27 cellular contexts compared by ENCODE assay signal in genomic region chr5:99019254-99019653, GRCh38.
A peak's percentile ranks its signal among the peaks of the same experiment; 100 is the strongest.
DNase-seq lines count a peak whose midpoint lies in the region; ATAC-seq, FAIRE-seq and TF ChIP-seq lines count a peak whose summit lies in the region.
"Had no signal": no experiment of that assay in that cellular context is flagged by ENCODE, and none has a peak within 500 bp of the region (broad histone marks: within the 10 kb centered on the region; RNA-seq: fewer than 3 reads in every experiment).

No MANE protein-coding gene starts in this region.

- no peak overlapping the region for H3K9ac ChIP-seq in H1 (replicated peaks in 1 of 4; ENCODE audit: extremely low read depth in 1 of 4, low read depth in 3 of 4, low read length in 3 of 4)

- no peak overlapping the region for H2BK12ac ChIP-seq in H1 (ENCODE audit: low read depth, low read length)

- H3K23ac ChIP-seq in H1 (ENCODE audit: insufficient read length): no peak overlapping the region

- peak overlapping the region; percentile 92; the same call in 1 of the 2 replicates for H2AFZ ChIP-seq in H1 (ENCODE audit: low read length)

- TF ChIP-seq RAD21 in H1 (IDR thresholded peaks at IDR 0.05 in 1 of 2, conservative IDR thresholded peaks at IDR 0.05 in 1 of 2; ENCODE audit: low read depth in 2 of 2, low read length in 2 of 2): no peak

- no peak overlapping the region for H4K8ac ChIP-seq in H1 (ENCODE audit: extremely low read depth, insufficient read depth, low read length)

- no peak for FAIRE-seq in H1 (lab: Jason Lieb, UNC)
- FAIRE-seq: GM18507, small intestine had no signal

- H3K27me3 ChIP-seq in Panc1 (ENCODE audit: control insufficient read depth, insufficient read depth, low read length): no peaks in the 10 kb centered on the region
- no peaks in the 10 kb centered on the region for H3K27me3 ChIP-seq in H1 (replicated peaks in 1 of 4; ENCODE audit: control insufficient read depth in 3 of 4, extremely low read depth in 1 of 4, insufficient read depth in 3 of 4, low read length in 3 of 4)
- H3K27me3 ChIP-seq in lower lobe of right lung (ENCODE audit: low read depth): no peaks in the 10 kb centered on the region
- no peaks in the 10 kb centered on the region for H3K27me3 ChIP-seq in upper lobe of left lung
- H3K27me3 ChIP-seq: adrenal gland, cardiac muscle cell, suprapubic skin had no signal

- H2BK5ac ChIP-seq in H1 (ENCODE audit: low read depth, low read length): no peak overlapping the region

- in situ Hi-C loops in Panc1 (cut with HindIII; ENCODE audit: low pct_unique_long_range_greater_than_20kb, low sequenced_read_pairs): no loop called here

- H3K4me1 ChIP-seq in Panc1 (ENCODE audit: control insufficient read depth, insufficient read depth, low read length) (peaks cover 15% of the 10 kb centered on the region), H1 (replicated peaks in 1 of 4; ENCODE audit: control insufficient read depth in 3 of 4, insufficient read depth in 4 of 4, low read length in 3 of 4) (no peaks in the 10 kb centered on the region), lower lobe of right lung (no peaks in the 10 kb centered on the region), upper lobe of left lung (peaks cover 0 to 7% (median 0%) of the 10 kb centered on the region in 4 donors)

- no peaks in the 10 kb centered on the region for H3K23me2 ChIP-seq in H1 (ENCODE audit: low read depth, low read length)

- ATAC-seq in Panc1 (no peak), lower lobe of right lung (no peak), upper lobe of left lung (ENCODE audit: low FRiP score in 2 of 2) (no peak), HG02973 (IDR thresholded peaks at IDR 0.05; ENCODE audit: unreplicated experiment) (no peak)

- intact Hi-C loops in Panc1 (cut with micrococcal nuclease; ENCODE audit: unreplicated experiment): no loop called here
- intact Hi-C loops in lower lobe of right lung (cut with DNase I): no loop called here

- peak overlapping the region; percentile 49 for H3K27ac ChIP-seq in Panc1 (ENCODE audit: low read length)
- H3K27ac ChIP-seq in H1 (ENCODE audit: low read depth, low read length): no peak overlapping the region
- no peak overlapping the region for H3K27ac ChIP-seq in lower lobe of right lung
- H3K27ac ChIP-seq in upper lobe of left lung: no peak overlapping the region
- H3K27ac ChIP-seq: adrenal gland, cardiac muscle cell, suprapubic skin had no signal

- no peaks in the 10 kb centered on the region for H3K9me3 ChIP-seq in Panc1 (ENCODE audit: control insufficient read depth, insufficient read depth, low read depth, low read length)
- peaks cover 3 to 18% of the 10 kb centered on the region in 2 experiments; a peak in 2 of 4 replicates for H3K9me3 ChIP-seq in H1 (ENCODE audit: insufficient read depth in 2 of 2, low read depth in 1 of 2, low read length in 1 of 2)
- no peaks in the 10 kb centered on the region for H3K9me3 ChIP-seq in lower lobe of right lung
- H3K9me3 ChIP-seq in upper lobe of left lung: no peaks in the 10 kb centered on the region
- H3K9me3 ChIP-seq: adrenal gland, suprapubic skin had no signal

- H4K91ac ChIP-seq in H1 (replicated peaks; ENCODE audit: insufficient read length, low read length): no peak overlapping the region

- TF ChIP-seq POLR2A in H1 (IDR thresholded peaks at IDR 0.05; ENCODE audit: control extremely low read depth in 1 of 2, low read depth in 2 of 2, low read length in 2 of 2) (no peak), upper lobe of left lung (IDR thresholded peaks at IDR 0.05) (no peak)

- BruUV-seq in Panc1 (replicated peaks; lab: Mats Ljungman, UMichigan): no TSS peak

- H2BK15ac ChIP-seq in H1 (ENCODE audit: low read length): no peak overlapping the region

- H3K4ac ChIP-seq in H1 (replicated peaks; ENCODE audit: insufficient read length, low read depth, low read length): no peak overlapping the region

- 92% methylated on average over 6 of the region's 6 CpGs; no CpG with 5 or more reads in 1 of the 2 experiments for WGBS in H1 (ENCODE audit: extremely low coverage in 1 of 2, insufficient coverage in 1 of 2, insufficient read length in 1 of 2, insufficient replicate concordance in 2 of 2, low coverage in 1 of 2, low lambda C conversion rate in 2 of 2, missing lambda C conversion rate in 1 of 2), 2 experiments
- WGBS in upper lobe of left lung, 2 donors: 90 to 95% methylated on average over 6 of the region's 6 CpGs

- no peaks in the 10 kb centered on the region for H3K79me1 ChIP-seq in H1 (ENCODE audit: low read depth, low read length)

- no peak overlapping the region for H3K4me2 ChIP-seq in H1 (ENCODE audit: insufficient read depth in 1 of 2, low read depth in 2 of 2, low read length in 2 of 2)

- H3K79me2 ChIP-seq in H1 (ENCODE audit: control insufficient read depth in 1 of 2, insufficient read depth in 2 of 2, low read length in 2 of 2): no peaks in the 10 kb centered on the region

- no peak overlapping the region for H2BK20ac ChIP-seq in H1 (ENCODE audit: low read length)

- no peak overlapping the region for H2BK120ac ChIP-seq in H1 (replicated peaks; ENCODE audit: low read depth, low read length)

- H3K56ac ChIP-seq in H1 (replicated peaks; ENCODE audit: insufficient read length, low read depth, low read length): no peak overlapping the region

- TF ChIP-seq EP300 in H1 (IDR thresholded peaks at IDR 0.05; ENCODE audit: borderline replicate concordance in 1 of 2, low read depth in 2 of 2, low read length in 2 of 2) (no peak), upper lobe of left lung (IDR thresholded peaks at IDR 0.05) (no peak)

- no peak overlapping the region for H3K14ac ChIP-seq in H1 (ENCODE audit: insufficient read length)

- H4K20me1 ChIP-seq in H1 (replicated peaks in 1 of 2; ENCODE audit: control insufficient read depth in 1 of 2, insufficient read depth in 2 of 2, low read length in 2 of 2): no peaks in the 10 kb centered on the region

- H3K36me3 ChIP-seq in Panc1 (ENCODE audit: control insufficient read depth, insufficient read depth, low read length) (no peaks in the 10 kb centered on the region), H1 (ENCODE audit: control insufficient read depth in 2 of 4, insufficient read depth in 4 of 4, low read length in 3 of 4) (no peaks in the 10 kb centered on the region), lower lobe of right lung (no peaks in the 10 kb centered on the region), upper lobe of left lung (no peaks in the 10 kb centered on the region)
- H3K36me3 ChIP-seq: adrenal gland, cardiac muscle cell, suprapubic skin had no signal

- DNase-seq in Daoy (ENCODE audit: low read depth): peak; percentile 13
- no peak for DNase-seq in Panc1 (ENCODE audit: low read depth, low spot score)
- DNase-seq in H1 (ENCODE audit: low read depth in 1 of 2, low spot score in 2 of 2): no peak
- DNase-seq in skeletal muscle cell (ENCODE audit: low read depth): peak; percentile 49
- no peak for DNase-seq in lower lobe of right lung
- no peak for DNase-seq in upper lobe of left lung
- no peak for DNase-seq in stimulated activated naive CD4-positive, alpha-beta T cell treated with Interleukin-2 at 50 U/mL for 16 hours (lab: John Stamatoyannopoulos, UW)
- DNase-seq: activated CD4-positive, alpha-beta T cell treated with anti-CD3 and anti-CD28 coated beads for 4 hours; activated naive CD4-positive, alpha-beta T cell; activated T-cell treated with anti-CD3 and anti-CD28 coated beads, Interleukin-2, amount 50 U/mL, for 48 hours; adrenal gland; CD4-positive, alpha-beta T cell; DMS 273 treated with DMSO at 0.1 percent for 48 hours; GDM1; head of caudate nucleus; left cardiac atrium; NCI-H1048; NCI-H1694 treated with DMSO at 0.1 percent for 48 hours; NCI-H2171; nucleus accumbens; small intestine; stimulated activated CD4-positive, alpha-beta T cell treated with anti-CD3 and anti-CD28 coated beads, Interleukin-2, amount 100 ng/mL, for 24 hours had no signal

- no peak overlapping the region for H3K18ac ChIP-seq in H1 (ENCODE audit: extremely low read depth, low read length)

- no peak for TF ChIP-seq CTCF in Panc1 (IDR thresholded peaks at IDR 0.05)
- TF ChIP-seq CTCF in H1 (IDR thresholded peaks at IDR 0.05; ENCODE audit: control extremely low read depth in 1 of 3, insufficient read depth in 1 of 3, low read depth in 1 of 3, low read length in 3 of 3): no peak
- no peak for TF ChIP-seq CTCF in lower lobe of right lung (IDR thresholded peaks at IDR 0.05)
- TF ChIP-seq CTCF in upper lobe of left lung (IDR thresholded peaks at IDR 0.05): no peak

- H3K4me3 ChIP-seq in Panc1 (ENCODE audit: low read depth in 2 of 2, low read length in 2 of 2): no peak overlapping the region
- no peak overlapping the region for H3K4me3 ChIP-seq in H1 (ENCODE audit: extremely low read depth in 1 of 4, insufficient read depth in 2 of 4, low read depth in 3 of 4, low read length in 4 of 4)
- no peak overlapping the region for H3K4me3 ChIP-seq in skeletal muscle cell (ENCODE audit: low read depth, low read length)
- no peak overlapping the region for H3K4me3 ChIP-seq in lower lobe of right lung
- H3K4me3 ChIP-seq in upper lobe of left lung: no peak overlapping the region
- H3K4me3 ChIP-seq: adrenal gland, cardiac muscle cell, SK-N-MC, suprapubic skin had no signal

- POLR2A ChIA-PET in Panc1 (lab: Charles Lee): no interaction called here
- POLR2A ChIA-PET in H1 (lab: Charles Lee; ENCODE audit: partially characterized antibody): no interaction called here

- H4K5ac ChIP-seq in H1 (ENCODE audit: insufficient read length, low read depth, low read length): no peak overlapping the region

- no peak overlapping the region for H2AK5ac ChIP-seq in H1 (ENCODE audit: low read depth, low read length)

- CTCF ChIA-PET in Panc1 (lab: Charles Lee) (no interaction called here), H1 (lab: Charles Lee; ENCODE audit: partially characterized antibody) (interaction anchor here (1.5 to 2.0 kb wide), 2 partner anchors 9 to 42 kb away, joined by 4 to 6 read pairs; no protein-coding TSS in a partner anchor)

TF ChIP-seq in H1, 55 proteins besides CTCF, POLR2A, EP300 and RAD21:
- no peak for TF ChIP-seq RFX5 (IDR thresholded peaks at IDR 0.05; ENCODE audit: borderline replicate concordance, low read depth, low read length)
TF ChIP-seq in H1: peak in this region for 0.

Comparison
In these comparisons a context has a peak if more than half of its experiments do, and no peak if none do; other contexts are left out.
1. DNase-seq: peak in Daoy (single experiment) and skeletal muscle cell (single experiment); none in Panc1 (single experiment), H1 (0 of 2), lower lobe of right lung (single experiment), upper lobe of left lung (0 of 2) and stimulated activated naive CD4-positive, alpha-beta T cell treated with Interleukin-2 at 50 U/mL for 16 hours (single experiment).